In the genomic region with DNA sequence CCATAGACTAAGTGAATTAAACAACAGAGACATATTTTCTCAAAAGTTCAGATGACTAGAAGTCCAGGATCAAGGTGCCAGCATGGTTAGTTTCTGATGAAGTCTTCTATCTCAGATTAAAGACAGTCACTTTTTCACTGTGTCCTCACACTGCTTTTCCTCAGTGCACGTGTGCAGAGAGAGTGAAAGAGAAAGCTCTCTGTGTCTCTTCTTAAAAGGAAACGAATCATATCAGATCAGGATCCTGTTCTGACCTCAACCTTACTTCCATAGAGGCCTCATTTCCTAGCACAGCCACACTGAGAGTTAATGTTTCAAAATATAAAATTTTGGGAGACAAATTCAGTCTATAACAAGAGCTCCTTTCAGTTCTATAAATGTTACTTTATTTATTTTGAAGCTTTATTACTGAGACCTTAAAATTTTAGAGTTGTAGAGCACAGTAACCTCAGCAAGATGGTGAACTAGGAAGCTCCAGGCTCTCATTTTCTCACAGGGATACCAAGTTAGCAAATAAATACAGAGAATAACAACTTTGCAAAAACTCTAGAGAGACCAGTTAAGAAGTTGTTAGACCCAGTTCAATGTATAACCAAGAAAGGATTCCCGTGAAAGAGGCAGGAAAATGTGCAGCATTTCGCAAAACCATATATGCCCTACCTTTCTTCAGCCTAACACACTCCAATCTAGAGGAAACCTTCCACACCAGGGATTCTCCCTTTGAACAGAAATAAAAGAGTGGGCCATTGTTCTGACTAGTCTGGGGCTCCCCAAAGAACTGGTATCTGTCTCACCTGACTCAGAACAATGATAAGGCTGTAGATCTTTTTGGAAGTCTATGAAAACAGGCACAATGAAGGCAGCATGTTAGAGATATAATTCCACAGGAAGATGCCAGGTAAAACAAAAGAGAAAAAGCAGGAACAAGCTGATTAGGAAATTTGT, we compare ENCODE assay signal across 13 cellular contexts.
DNase-seq lines count a peak whose midpoint lies in the region; ATAC-seq, FAIRE-seq and TF ChIP-seq lines count a peak whose summit lies in the region.
"Had no signal": no experiment of that assay in that cellular context is flagged by ENCODE, and none has a peak within 500 bp of the region (broad histone marks: within the 10 kb centered on the region; RNA-seq: fewer than 3 reads in every experiment).

No MANE protein-coding gene starts in this region.

- H4K20me1 ChIP-seq in OCI-LY3 (ENCODE audit: insufficient read depth, low read length): no peaks in the 10 kb centered on the region

- peaks cover 5% of the 10 kb centered on the region; the same call in 1 of the 2 replicates for H3K4me1 ChIP-seq in OCI-LY3 (ENCODE audit: low read length)
- no peaks in the 10 kb centered on the region for H3K4me1 ChIP-seq in small intestine (ENCODE audit: control insufficient read depth in 2 of 2, insufficient read depth in 1 of 2, low read depth in 1 of 2, low read length in 1 of 2)
- no peaks in the 10 kb centered on the region for H3K4me1 ChIP-seq in ascending aorta
- H3K4me1 ChIP-seq: Caco-2 had no signal

- 50 to 62% (median 58%) methylated on average over 4 of the region's 4 CpGs for WGBS in small intestine, 3 donors

- peak overlapping the region; percentile 93 for H2AFZ ChIP-seq in OCI-LY3 (ENCODE audit: low read depth, low read length)

- FAIRE-seq in small intestine (lab: Jason Lieb, UNC): no peak
- FAIRE-seq: astrocyte had no signal

- H3K36me3 ChIP-seq in OCI-LY3 (replicated peaks; ENCODE audit: low read depth, low read length): peaks cover 21% of the 10 kb centered on the region
- no peaks in the 10 kb centered on the region for H3K36me3 ChIP-seq in small intestine (ENCODE audit: control insufficient read depth in 2 of 2, insufficient read depth in 2 of 2, low read length in 2 of 2)
- no peaks in the 10 kb centered on the region for H3K36me3 ChIP-seq in ascending aorta

- ATAC-seq in GM18519 (IDR thresholded peaks at IDR 0.05; ENCODE audit: low FRiP score, unreplicated experiment) (peak; percentile 75), GM21367 (IDR thresholded peaks at IDR 0.05; ENCODE audit: unreplicated experiment) (peak; percentile 89), HG03095 (IDR thresholded peaks at IDR 0.05; ENCODE audit: unreplicated experiment) (peak; percentile 92), GM21528 (IDR thresholded peaks at IDR 0.05; ENCODE audit: low FRiP score, unreplicated experiment) (no peak)

- H3K4me3 ChIP-seq in OCI-LY3 (ENCODE audit: low read length): 0 out of 2 replicates have a peak overlapping the region, but pooled peaks have one; percentile 12
- no peak overlapping the region for H3K4me3 ChIP-seq in small intestine (ENCODE audit: low read depth in 1 of 2, low read length in 2 of 2)
- no peak overlapping the region for H3K4me3 ChIP-seq in ascending aorta

- H3K9me3 ChIP-seq in OCI-LY3 (ENCODE audit: insufficient read depth, low read length): peaks cover 15% of the 10 kb centered on the region
- no peaks in the 10 kb centered on the region for H3K9me3 ChIP-seq in small intestine (ENCODE audit: control insufficient read depth, low read depth)
- no peaks in the 10 kb centered on the region for H3K9me3 ChIP-seq in ascending aorta

- H3K27me3 ChIP-seq in OCI-LY3 (ENCODE audit: low read depth, low read length) (no peaks in the 10 kb centered on the region), small intestine (ENCODE audit: control insufficient read depth in 2 of 2, insufficient read depth in 2 of 2, low read length in 2 of 2) (no peaks in the 10 kb centered on the region), ascending aorta (no peaks in the 10 kb centered on the region)

- no peak overlapping the region for H3K9ac ChIP-seq in OCI-LY3 (ENCODE audit: low read length)

- intact Hi-C loops in ascending aorta (cut with DNase I): no loop called here

- H3K27ac ChIP-seq in OCI-LY3 (ENCODE audit: low read length) (no peak overlapping the region), small intestine (ENCODE audit: low read depth in 1 of 2, low read length in 1 of 2) (no peak overlapping the region), ascending aorta (no peak overlapping the region)

- TF ChIP-seq CTCF in OCI-LY3 (IDR thresholded peaks at IDR 0.05; ENCODE audit: low read depth, low read length) (no peak), ascending aorta (IDR thresholded peaks at IDR 0.05) (no peak)

- no peaks in the 10 kb centered on the region for H3K79me2 ChIP-seq in OCI-LY3 (ENCODE audit: low read length)

- peak overlapping the region; percentile 42 for H3K4me2 ChIP-seq in OCI-LY3 (ENCODE audit: low read length)

- DNase-seq in small intestine: no peak
- no peak for DNase-seq in ascending aorta (ENCODE audit: low spot score in 2 of 2)
- no peak for DNase-seq in COR-L47 (lab: John Stamatoyannopoulos, UW)
- DNase-seq: activated T-cell treated with anti-CD3 and anti-CD28 coated beads for 4 hours; Caco-2; effector memory CD4-positive, alpha-beta T cell; NCI-H1694 had no signal
